Comparison of ENCODE assay signal across 27 cellular contexts in genomic region chr3:69719292-69719691, GRCh38. TPM values are rescaled to one million over a fixed set of nuclear protein-coding genes. Genes with fewer than 3 reads are reported as not detected.
DNase-seq lines count a peak whose midpoint lies in the region; ATAC-seq, FAIRE-seq and TF ChIP-seq lines count a peak whose summit lies in the region.
"Had no signal": no experiment of that assay in that cellular context is flagged by ENCODE, and none has a peak within 500 bp of the region (broad histone marks: within the 10 kb centered on the region; RNA-seq: fewer than 3 reads in every experiment).

No MANE protein-coding gene starts in this region.

- H3K4me1 ChIP-seq in HEK293 (ENCODE audit: control insufficient read depth, insufficient read depth, low read length) (no peaks in the 10 kb centered on the region), K562 (replicated peaks in 1 of 2; ENCODE audit: control insufficient read depth in 2 of 2, insufficient read depth in 2 of 2, low read length in 2 of 2) (peaks cover 14 to 33% of the 10 kb centered on the region in 2 experiments), mesendoderm (ENCODE audit: control insufficient read depth, low read depth, low read length) (peaks cover 9% of the 10 kb centered on the region), gastrocnemius medialis (peaks cover 24 to 27% of the 10 kb centered on the region in 2 donors), HepG2 (ENCODE audit: insufficient read depth, low read length) (no peaks in the 10 kb centered on the region)

- no peak overlapping the region for H2BK15ac ChIP-seq in mesendoderm (replicated peaks; ENCODE audit: low read depth)

- TF ChIP-seq POLR2A in K562 (conservative IDR thresholded peaks at IDR 0.05) (no peak), gastrocnemius medialis (IDR thresholded peaks at IDR 0.05) (no peak), HepG2 (IDR thresholded peaks at IDR 0.05; ENCODE audit: insufficient read depth in 1 of 2, low read depth in 2 of 2, low read length in 2 of 2) (no peak)

- H3K4ac ChIP-seq in mesendoderm (ENCODE audit: low read depth, low read length), result no peak overlapping the region

- H4K20me1 ChIP-seq in K562 (replicated peaks; ENCODE audit: control insufficient read depth, insufficient read depth, low read length), result no peaks in the 10 kb centered on the region
- no peaks in the 10 kb centered on the region for H4K20me1 ChIP-seq in HepG2 (ENCODE audit: insufficient read depth, low read length)
- H4K20me1 ChIP-seq: BLaER1 treated with 17β-estradiol and CSF1 and Interleukin-3, amounts not matched to agents 10 nM and 100 nM had no signal

- no peak overlapping the region for H4K5ac ChIP-seq in mesendoderm (ENCODE audit: low read length)

- intact Hi-C loops in K562 (cut with micrococcal nuclease), result loop anchor here (2.0 kb wide), 1 partner anchor 28 kb away; no protein-coding TSS in a partner anchor
- intact Hi-C loops in gastrocnemius medialis (cut with DNase I; ENCODE audit: low total_unique reads), result no loop called here
- intact Hi-C loops in HepG2 (cut with micrococcal nuclease; ENCODE audit: unreplicated experiment), result no loop called here

- 0 out of 4 replicates have a peak overlapping the region, but pooled peaks of 1 of the 2 experiments have one; percentile 2 for H3K9ac ChIP-seq in K562 (ENCODE audit: insufficient read depth in 1 of 2, low read depth in 2 of 2, low read length in 2 of 2)
- H3K9ac ChIP-seq in mesendoderm (ENCODE audit: low read length), result no peak overlapping the region
- no peak overlapping the region for H3K9ac ChIP-seq in HepG2 (ENCODE audit: insufficient read depth, low read depth, low read length)
- H3K9ac ChIP-seq: BLaER1 treated with 17β-estradiol and CSF1 and Interleukin-3, amounts not matched to agents 10 nM and 100 nM had no signal

- no peak for TF ChIP-seq RAD21 in K562 (CRISPR knock-in tag; conservative IDR thresholded peaks at IDR 0.05 in 1 of 2, IDR thresholded peaks at IDR 0.05 in 1 of 2)
- TF ChIP-seq RAD21 in HepG2 (CRISPR knock-in tag; IDR thresholded peaks at IDR 0.05), result no peak

- peak; percentile 28 for ATAC-seq in K562
- ATAC-seq in gastrocnemius medialis, result no peak
- ATAC-seq in HepG2, result no peak
- ATAC-seq: GM12878 had no signal

- no peak overlapping the region for H3K27ac ChIP-seq in HEK293 (ENCODE audit: extremely low read depth, low read depth, low read length)
- H3K27ac ChIP-seq in K562 (ENCODE audit: extremely low read depth, low read depth, low read length), result peak overlapping the region; percentile 58
- H3K27ac ChIP-seq in mesendoderm (ENCODE audit: low read depth, low read length), result no peak overlapping the region
- H3K27ac ChIP-seq in gastrocnemius medialis, result peak overlapping the region; percentile 80 to 89 (median 86)
- no peak overlapping the region for H3K27ac ChIP-seq in HepG2 (ENCODE audit: extremely low read length, insufficient read depth, low read length)
- H3K27ac ChIP-seq: A549; BLaER1 treated with 17β-estradiol and CSF1 and Interleukin-3, amounts not matched to agents 10 nM and 100 nM had no signal

- no peaks in the 10 kb centered on the region for H3K9me3 ChIP-seq in HEK293 (ENCODE audit: control insufficient read depth, insufficient read depth, low read depth, low read length)
- H3K9me3 ChIP-seq in K562 (replicated peaks; ENCODE audit: control insufficient read depth, insufficient read depth, low read depth, low read length), result no peaks in the 10 kb centered on the region; the same call in 1 of the 2 replicates
- H3K9me3 ChIP-seq in gastrocnemius medialis, result no peaks in the 10 kb centered on the region
- no peaks in the 10 kb centered on the region for H3K9me3 ChIP-seq in HepG2 (ENCODE audit: low read length)
- H3K9me3 ChIP-seq: A549; BLaER1 treated with 17β-estradiol and CSF1 and Interleukin-3, amounts not matched to agents 10 nM and 100 nM; MG63 had no signal

- no peak overlapping the region for H2BK120ac ChIP-seq in mesendoderm (ENCODE audit: low read depth, low read length)

- POLR2A ChIA-PET in HEK293 (lab: Yijun Ruan, JAX) (no interaction called here), K562 (lab: Yijun Ruan, JAX) (interaction anchor here (0.7 to 1.4 kb wide), 3 partner anchors 10 to 22 kb away, joined by 3 to 5 read pairs (median 3); no protein-coding TSS in a partner anchor), HepG2 (lab: Yijun Ruan, JAX) (no interaction called here)

- H3K27me3 ChIP-seq in K562 (ENCODE audit: control insufficient read depth in 2 of 2, insufficient read depth in 2 of 2, low read length in 2 of 2) (no peaks in the 10 kb centered on the region), mesendoderm (ENCODE audit: insufficient read depth, low read length, poor library complexity) (no peaks in the 10 kb centered on the region), gastrocnemius medialis (no peaks in the 10 kb centered on the region), HepG2 (ENCODE audit: control insufficient read depth in 1 of 2, insufficient read depth in 2 of 2, low read length in 2 of 2) (no peaks in the 10 kb centered on the region; a peak in 2 of 5 replicates)
- H3K27me3 ChIP-seq: BLaER1 treated with 17β-estradiol and CSF1 and Interleukin-3, amounts not matched to agents 10 nM and 100 nM; MG63 had no signal

- no peak overlapping the region for H3K23ac ChIP-seq in mesendoderm (ENCODE audit: low read length)

- peak overlapping the region; percentile 25 for H3K56ac ChIP-seq in mesendoderm (ENCODE audit: low read length)

- H2AFZ ChIP-seq in K562 (ENCODE audit: low read depth, low read length) (peak overlapping the region; percentile 91), HepG2 (ENCODE audit: low read length) (no peak overlapping the region)

- BruUV-seq in K562 (replicated peaks; lab: Mats Ljungman, UMichigan) (no TSS peak), HepG2 (replicated peaks; lab: Mats Ljungman, UMichigan) (no TSS peak)

- no peak overlapping the region for H2BK5ac ChIP-seq in mesendoderm (ENCODE audit: low read length)

- in situ Hi-C loops in K562 (cut with MboI), result no loop called here
- in situ Hi-C loops in gastrocnemius medialis (cut with MboI; ENCODE audit: low sequenced_read_pairs in 4 of 4), result no loop called here
- in situ Hi-C loops in HepG2 (cut with HindIII; ENCODE audit: extremely low pct_ligation_motif_present, low pct_unique_long_range_greater_than_20kb), result no loop called here

- DNase-seq in K562 (ENCODE audit: extremely low read depth in 1 of 4, low spot score in 3 of 4) (peak in 1 of 4 experiments; percentile 61), mesendoderm (peak; percentile 67), gastrocnemius medialis (no peak), HepG2 (ENCODE audit: low spot score) (no peak), GM03348 (ENCODE audit: low spot score) (no peak), kidney tubule cell (ENCODE audit: low spot score) (no peak)
- DNase-seq in NK-92 treated with Interleukin-12 subunit alpha and Interleukin-12 subunit beta, amount 100 ng/mL, for 24 hours (lab: John Stamatoyannopoulos, UW), result no peak
- DNase-seq: AML-193; CD4-positive, alpha-beta T cell; COR-L47; DMS53; KG1; MG63; NCI-H1105 treated with DMSO at 0.1 percent for 48 hours; NCI-H146; NCI-H1930; NCI-H2107; NCI-H446; NCI-H524 treated with DMSO at 0.1 percent for 48 hours; Right ventricle myocardium superior; RPMI8226 had no signal

- 0% methylated on average over 3 of the region's 3 CpGs for WGBS in K562 (ENCODE audit: insufficient coverage, low coverage, missing lambda C conversion rate)
- WGBS in mesendoderm (ENCODE audit: extremely low coverage, insufficient coverage, low lambda C conversion rate), result no CpG with 5 or more reads among the region's 3 CpGs
- WGBS in HepG2 (ENCODE audit: low lambda C conversion rate), result 4% methylated on average over 3 of the region's 3 CpGs

- H2AK5ac ChIP-seq in mesendoderm (ENCODE audit: low read length), result no peak overlapping the region

- no peaks in the 10 kb centered on the region for H3K79me2 ChIP-seq in K562 (ENCODE audit: control insufficient read depth, insufficient read depth, low read length)
- H3K79me2 ChIP-seq in mesendoderm (ENCODE audit: control insufficient read depth, insufficient read depth, low read length), result no peaks in the 10 kb centered on the region
- no peaks in the 10 kb centered on the region for H3K79me2 ChIP-seq in HepG2 (ENCODE audit: insufficient read depth, low read length)

- H3K18ac ChIP-seq in mesendoderm (ENCODE audit: low read length), result no peak overlapping the region

- no peak overlapping the region for H4K8ac ChIP-seq in mesendoderm (ENCODE audit: low read depth, low read length)

- H3K4me2 ChIP-seq in K562 (ENCODE audit: insufficient read depth, low read length) (peak overlapping the region; percentile 16; the same call in 1 of the 2 replicates), mesendoderm (ENCODE audit: low read length) (no peak overlapping the region), HepG2 (ENCODE audit: low read depth, low read length) (no peak overlapping the region)
- H3K4me2 ChIP-seq: A549; BLaER1 treated with 17β-estradiol and CSF1 and Interleukin-3, amounts not matched to agents 10 nM and 100 nM had no signal

- no peaks in the 10 kb centered on the region for H3K9me1 ChIP-seq in K562 (ENCODE audit: control insufficient read depth, insufficient read depth, low read length)

- FAIRE-seq in K562 (lab: Jason Lieb, UNC), result no peak
- FAIRE-seq in HepG2 (lab: Jason Lieb, UNC), result no peak
- FAIRE-seq: A549, G401.6, GM12878, HTR-8/SVneo had no signal

- H3K36me3 ChIP-seq in HEK293 (ENCODE audit: control insufficient read depth in 2 of 2, insufficient read depth in 1 of 2, low read length in 2 of 2) (no peaks in the 10 kb centered on the region), K562 (ENCODE audit: control insufficient read depth, insufficient read depth, low read length) (no peaks in the 10 kb centered on the region), mesendoderm (ENCODE audit: control insufficient read depth, insufficient read depth, low read length) (no peaks in the 10 kb centered on the region), gastrocnemius medialis (no peaks in the 10 kb centered on the region), HepG2 (replicated peaks in 1 of 2; ENCODE audit: control insufficient read depth in 1 of 2, insufficient read depth in 2 of 2, low read length in 2 of 2) (no peaks in the 10 kb centered on the region)
- H3K36me3 ChIP-seq: BLaER1 treated with 17β-estradiol and CSF1 and Interleukin-3, amounts not matched to agents 10 nM and 100 nM; MG63 had no signal

- TF ChIP-seq EP300 in K562 (IDR thresholded peaks at IDR 0.05; ENCODE audit: low read length) (peak; percentile 89), HepG2 (IDR thresholded peaks at IDR 0.05; ENCODE audit: low read depth in 2 of 2, low read length in 2 of 2) (no peak), HepG2 (CRISPR knock-in tag; IDR thresholded peaks at IDR 0.05; ENCODE audit: borderline replicate concordance) (no peak)

- no peak for TF ChIP-seq CTCF in HEK293 (tag by site-specific recombination; IDR thresholded peaks at IDR 0.05)
- TF ChIP-seq CTCF in K562 (IDR thresholded peaks at IDR 0.05 in 2 of 3, conservative IDR thresholded peaks at IDR 0.05 in 1 of 3; ENCODE audit: insufficient read depth in 2 of 3, low read depth in 1 of 3, low read length in 3 of 3), result no peak
- TF ChIP-seq CTCF in gastrocnemius medialis (IDR thresholded peaks at IDR 0.05 in 4 of 5, conservative IDR thresholded peaks at IDR 0.05 in 1 of 5), result peak in 1 of 5 experiments; percentile 3
- no peak for TF ChIP-seq CTCF in HepG2 (CRISPR knock-in tag; IDR thresholded peaks at IDR 0.05)

- no peaks in the 10 kb centered on the region for H3K79me1 ChIP-seq in mesendoderm (ENCODE audit: low read length)

- CTCF ChIA-PET in HEK293 (lab: Yijun Ruan, JAX) (interaction anchor here (1.7 kb wide), 1 partner anchor 136 kb away, joined by 3 read pairs; no protein-coding TSS in a partner anchor), K562 (lab: Yijun Ruan, JAX; ENCODE audit: low intra/inter-chr PET ratio) (no interaction called here), HepG2 (lab: Yijun Ruan, JAX; ENCODE audit: low intra/inter-chr PET ratio, low total read pairs) (no interaction called here)

- H3K4me3 ChIP-seq in HEK293 (ENCODE audit: low read depth, low read length), result no peak overlapping the region
- no peak overlapping the region for H3K4me3 ChIP-seq in K562
- H3K4me3 ChIP-seq in mesendoderm (ENCODE audit: low read length), result no peak overlapping the region
- H3K4me3 ChIP-seq in gastrocnemius medialis, result no peak overlapping the region
- H3K4me3 ChIP-seq in HepG2 (replicated peaks in 1 of 3; ENCODE audit: insufficient read depth in 1 of 3, low read depth in 2 of 3, low read length in 3 of 3), result no peak overlapping the region
- H3K4me3 ChIP-seq: A549; BLaER1 treated with 17β-estradiol and CSF1 and Interleukin-3, amounts not matched to agents 10 nM and 100 nM; GM12878; MG63 had no signal

RNA-seq across cellular contexts. Expression of gene MITF, which starts 20.0 kb away (rescaled TPM):
- total RNA-seq in K562 (2011; cell fraction: chromatin; rRNA removed; ENCODE audit: low replicate concordance), result 14.1 and 25.5 TPM in 2 replicates
- total RNA-seq in K562 (2011; cell fraction: nucleolus; rRNA removed), result 10.0 and 11.2 TPM in 2 replicates
- total RNA-seq in K562 (2011; cell fraction: nucleoplasm; rRNA removed), result 19.1 and 23.1 TPM in 2 replicates
- total RNA-seq in K562 (2014; rRNA removed), result 11.5 and 17.6 TPM in 2 replicates
- total RNA-seq in K562 (2014; rRNA removed; fragmentation: Illumina TruSeq; extraction: Trizol), result 11.1 and 13.5 TPM in 2 replicates
- 13.4 and 14.2 TPM in 2 replicates for total RNA-seq in K562 (2015; rRNA removed; fragmentation: Illumina TruSeq; extraction: Trizol)
- total RNA-seq in K562 (2021), result 14.6 and 16.5 TPM in 2 replicates
- polyA plus RNA-seq in K562 (2011; rRNA removed), result 9.7 and 10.1 TPM in 2 replicates
- 9.3 and 11.5 TPM in 2 replicates for polyA plus RNA-seq in K562 (2011; cell fraction: cytosol; rRNA removed)
- polyA plus RNA-seq in K562 (2011; cell fraction: nucleus; rRNA removed), result 11.0 and 11.4 TPM in 2 replicates
- 7.4 and 9.4 TPM in 2 replicates for polyA plus RNA-seq in K562 (2012)
- 10.7 and 14.9 TPM in 2 replicates for polyA plus RNA-seq in K562 (2014; fragmentation: Illumina TruSeq; extraction: Trizol)
- polyA plus RNA-seq in K562 (2014; fragmentation: Nextera tagmentation; extraction: Ambion mirVana), result 1 to 10 TPM; 5.6 to 9.0 TPM
- polyA plus RNA-seq in K562 (2014; rRNA removed), result 8.4 and 8.7 TPM in 2 replicates
- polyA minus RNA-seq in K562 (2011; rRNA and poly(A)+ RNA removed), result 32.4 and 33.9 TPM in 2 replicates
- polyA minus RNA-seq in K562 (2011; cell fraction: cytosol; rRNA and poly(A)+ RNA removed), result 11.4 and 11.9 TPM in 2 replicates
- 21.8 and 42.0 TPM in 2 replicates for polyA minus RNA-seq in K562 (2011; cell fraction: nucleus; rRNA and poly(A)+ RNA removed)
- polyA plus RNA-seq in mesendoderm (2013, experiment 1 of 2), result 1.1 TPM
- 1.1 TPM for polyA plus RNA-seq in mesendoderm (2013, experiment 2 of 2)
- 100 to 1,000 TPM in 3 of 4 donors, 10 to 100 TPM in 1; 71.1 to 139 (median 109) TPM for total RNA-seq in gastrocnemius medialis
- total RNA-seq in HepG2 (2016; rRNA removed; fragmentation: Illumina TruSeq; extraction: Trizol), result 0.14 and 0.38 TPM in 2 replicates
- total RNA-seq in HepG2 (2016; cell fraction: cytosol; rRNA removed; fragmentation: Illumina TruSeq; extraction: Trizol; ENCODE audit: low read depth), result not detected in 2 replicates
- 0.15 and 0.19 TPM in 2 replicates for total RNA-seq in HepG2 (2016; cell fraction: insoluble cytoplasmic fraction; rRNA removed; fragmentation: Illumina TruSeq; extraction: Trizol)
- total RNA-seq in HepG2 (2016; cell fraction: membrane; rRNA removed; fragmentation: Illumina TruSeq; extraction: Trizol), result 0.34 and 0.37 TPM in 2 replicates
- 0.50 TPM in 1 of 2 replicates, not detected in the other for total RNA-seq in HepG2 (2016; cell fraction: nucleus; rRNA removed; fragmentation: Illumina TruSeq; extraction: Trizol)
- polyA plus RNA-seq in HepG2 (2011; rRNA removed), result 0.12 and 0.21 TPM in 2 replicates
- 0.06 and 0.11 TPM in 2 replicates for polyA plus RNA-seq in HepG2 (2011; cell fraction: cytosol; rRNA removed)
- 0.03 TPM in 1 of 2 replicates, not detected in the other for polyA plus RNA-seq in HepG2 (2011; cell fraction: nucleus; rRNA removed)
- polyA plus RNA-seq in HepG2 (2012), result 0.04 and 0.05 TPM in 2 replicates
- polyA plus RNA-seq in HepG2 (2016; cell fraction: cytosol; fragmentation: Illumina TruSeq; extraction: Trizol; ENCODE audit: low read depth), result 0.07 TPM in 1 of 2 replicates, not detected in the other
- polyA plus RNA-seq in HepG2 (2016; cell fraction: insoluble cytoplasmic fraction; fragmentation: Illumina TruSeq; extraction: Trizol; ENCODE audit: low read depth), result 0.28 TPM in 1 of 2 replicates, not detected in the other
- polyA plus RNA-seq in HepG2 (2016; cell fraction: membrane; fragmentation: Illumina TruSeq; extraction: Trizol; ENCODE audit: low read depth), result 0.06 and 0.34 TPM in 2 replicates
- 0.29 TPM in 1 of 2 replicates, not detected in the other for polyA plus RNA-seq in HepG2 (2016; cell fraction: nucleus; fragmentation: Illumina TruSeq; extraction: Trizol; ENCODE audit: insufficient read depth, low read depth)
- 1.6 and 72.3 TPM in 2 replicates for polyA minus RNA-seq in HepG2 (2011; rRNA and poly(A)+ RNA removed; ENCODE audit: low replicate concordance)
- polyA minus RNA-seq in HepG2 (2011; cell fraction: cytosol; rRNA and poly(A)+ RNA removed), result not detected in 2 replicates
- polyA minus RNA-seq in HepG2 (2011; cell fraction: nucleus; rRNA and poly(A)+ RNA removed), result 0.39 and 1.1 TPM in 2 replicates
- total RNA-seq: CD4-positive, alpha-beta T cell had no signal

Comparison
In these comparisons a context has a peak if more than half of its experiments do, and no peak if none do; other contexts are left out.
1. H3K27ac ChIP-seq: peak in K562 (single experiment) and gastrocnemius medialis (4 of 4); none in HEK293 (single experiment), mesendoderm (single experiment) and HepG2 (single experiment).
2. RNA of gene MITF, which starts 20.0 kb away (total RNA-seq): 71.1 to 139 TPM in gastrocnemius medialis and 10.0 to 25.5 TPM in K562; 0.14 to 0.50 TPM in HepG2; every median in the first group is over 4 times any median in the second.